Comparison of ENCODE assay signal across 10 cellular contexts in the genomic region with DNA sequence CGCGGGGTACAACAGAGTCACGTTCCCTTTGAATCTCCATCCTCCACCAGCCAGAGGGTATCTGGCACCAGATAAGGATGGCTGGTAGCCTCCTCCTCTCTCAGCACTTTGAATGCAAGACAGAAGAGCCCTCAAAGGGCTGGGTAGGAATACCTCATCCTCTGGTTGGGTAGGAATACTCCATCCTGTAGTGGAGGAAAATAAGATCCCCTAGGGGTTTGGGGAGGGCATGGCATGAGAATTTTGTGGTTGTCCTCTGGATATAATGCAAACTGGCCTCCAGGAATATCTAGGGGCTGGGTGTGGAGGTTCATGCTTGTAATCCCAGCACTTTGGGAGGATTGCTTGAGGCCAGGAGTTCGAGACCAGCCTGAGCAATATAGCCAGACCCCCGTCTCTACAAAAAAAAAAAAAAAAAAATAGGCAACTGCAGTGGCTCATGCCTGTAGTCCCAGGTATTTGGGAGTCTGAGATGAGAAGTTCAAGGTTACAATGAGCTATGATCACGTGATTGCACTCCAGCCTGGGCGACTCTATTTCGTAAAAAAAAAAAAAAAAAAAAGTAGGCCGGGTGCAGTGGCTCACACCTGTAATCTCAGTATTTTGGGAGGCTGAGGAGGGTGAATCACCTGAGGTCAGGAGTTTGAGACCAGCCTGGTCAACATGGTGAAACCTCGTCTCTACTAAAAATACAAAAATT. TPM values are rescaled to one million over a fixed set of nuclear protein-coding genes. Genes with fewer than 3 reads are reported as not detected.
A peak's percentile ranks its signal among the peaks of the same experiment; 100 is the strongest.
DNase-seq lines count a peak whose midpoint lies in the region; TF ChIP-seq lines count a peak whose summit lies in the region.
"Had no signal": no experiment of that assay in that cellular context is flagged by ENCODE, and none has a peak within 500 bp of the region (broad histone marks: within the 10 kb centered on the region; RNA-seq: fewer than 3 reads in every experiment).

No MANE protein-coding gene starts in this region.

- TF ChIP-seq CTCF in adrenal gland (IDR thresholded peaks at IDR 0.05), result peak in 2 of 6 experiments; percentile 10 to 13

- no peak for TF ChIP-seq POLR2A in adrenal gland (IDR thresholded peaks at IDR 0.05)

- H3K4me1 Mint-ChIP-seq in T-helper 2 cell treated with Interferon-gamma antibody and Interleukin-4, amounts not matched to agents 5 μg/mL and 100 μg/mL, for 36 hours (ENCODE audit: low read depth), result peaks cover 49% of the 10 kb centered on the region
- peaks cover 37 to 41% of the 10 kb centered on the region in 2 donors for H3K4me1 Mint-ChIP-seq in immature natural killer cell

- peak overlapping the region; percentile 88 for H3K4me3 Mint-ChIP-seq in T-helper 2 cell treated with Interferon-gamma antibody and Interleukin-4, amounts not matched to agents 5 μg/mL and 100 μg/mL, for 36 hours
- H3K4me3 Mint-ChIP-seq in immature natural killer cell, result peak overlapping the region in 4 of 5 donors; percentile 55 to 87 (median 81)

- 49 to 53% (median 52%) methylated on average over 10 of the region's 10 CpGs for WGBS in adrenal gland, 4 donors

- H3K4me1 ChIP-seq in adrenal gland (replicated peaks in 1 of 2) (peaks cover under 1 to 47% of the 10 kb centered on the region in 2 donors), subcutaneous abdominal adipose tissue (ENCODE audit: control insufficient read depth in 5 of 5, insufficient read depth in 5 of 5, low read length in 5 of 5) (peaks cover 24 to 84% (median 77%) of the 10 kb centered on the region in 5 donors)

- H3K27ac Mint-ChIP-seq in T-helper 2 cell treated with Interferon-gamma antibody and Interleukin-4, amounts not matched to agents 5 μg/mL and 100 μg/mL, for 36 hours, result peak overlapping the region; percentile 90
- no peak overlapping the region for H3K27ac Mint-ChIP-seq in immature natural killer cell

- POLR2A ChIA-PET in HEK293T (lab: Yijun Ruan, JAX), result no interaction called here

- H3K36me3 ChIP-seq in adrenal gland (replicated peaks in 1 of 2) (no peaks in the 10 kb centered on the region), subcutaneous abdominal adipose tissue (ENCODE audit: control insufficient read depth in 5 of 5, insufficient read depth in 5 of 5, low read length in 5 of 5) (peaks cover 0 to 9% (median 6%) of the 10 kb centered on the region in 5 donors)

- H3K4me3 ChIP-seq in adrenal gland (peak overlapping the region in 2 of 4 donors; percentile 22 to 60), subcutaneous abdominal adipose tissue (ENCODE audit: low read depth in 1 of 5, low read length in 5 of 5) (peak overlapping the region; percentile 80 to 98 (median 93))

- H3K9me3 Mint-ChIP-seq in T-helper 2 cell treated with Interferon-gamma antibody and Interleukin-4, amounts not matched to agents 5 μg/mL and 100 μg/mL, for 36 hours, result no peaks in the 10 kb centered on the region
- peaks cover 0 to 6% (median 1%) of the 10 kb centered on the region in 6 donors for H3K9me3 Mint-ChIP-seq in immature natural killer cell
- H3K9me3 Mint-ChIP-seq: stimulated activated naive CD8-positive, alpha-beta T cell treated with anti-CD3 and anti-CD28 coated beads, Interleukin-15, Interleukin-2, amounts not matched to agents 100 ng/mL and 50 ng/mL, for 24 hours had no signal

- intact Hi-C loops in adrenal gland (cut with DNase I), result loop anchor here in 1 of 2 donors (10.0 kb wide), 1 partner anchor 119 kb away; the partner anchor contains the start of gene CCR7

- no peaks in the 10 kb centered on the region for H3K9me3 ChIP-seq in adrenal gland (replicated peaks in 1 of 3)
- no peaks in the 10 kb centered on the region for H3K9me3 ChIP-seq in subcutaneous abdominal adipose tissue (ENCODE audit: control insufficient read depth in 5 of 5, low read length in 5 of 5)

- H3K27me3 Mint-ChIP-seq in T-helper 2 cell treated with Interferon-gamma antibody and Interleukin-4, amounts not matched to agents 5 μg/mL and 100 μg/mL, for 36 hours (ENCODE audit: low read depth), result peaks cover 2% of the 10 kb centered on the region
- H3K27me3 Mint-ChIP-seq in immature natural killer cell (ENCODE audit: low read depth in 3 of 3), result peaks cover 21 to 26% (median 26%) of the 10 kb centered on the region in 3 donors

- H3K36me3 Mint-ChIP-seq in T-helper 2 cell treated with Interferon-gamma antibody and Interleukin-4, amounts not matched to agents 5 μg/mL and 100 μg/mL, for 36 hours (ENCODE audit: low read depth), result peaks cover 21% of the 10 kb centered on the region
- no peaks in the 10 kb centered on the region for H3K36me3 Mint-ChIP-seq in immature natural killer cell

- H3K27me3 ChIP-seq in adrenal gland (no peaks in the 10 kb centered on the region), subcutaneous abdominal adipose tissue (ENCODE audit: control insufficient read depth in 5 of 5, insufficient read depth in 4 of 5, low read length in 5 of 5) (no peaks in the 10 kb centered on the region)

- CTCF ChIA-PET in HEK293T (lab: Yijun Ruan, JAX), result interaction anchor here (0.8 to 1.0 kb wide), 2 partner anchors 30 kb away, joined by 3 to 5 read pairs; no protein-coding TSS in a partner anchor

- peak overlapping the region; percentile 79 to 99 (median 84) for H3K9ac ChIP-seq in subcutaneous abdominal adipose tissue (ENCODE audit: low read length in 5 of 5)

- DNase-seq in T-helper 2 cell treated with Interferon-gamma antibody and Interleukin-4, amounts not matched to agents 5 μg/mL and 100 μg/mL, for 36 hours (ENCODE audit: low spot score), result no peak
- DNase-seq in T-helper 2 cell, result no peak
- DNase-seq in adrenal gland, result no peak
- no peak for DNase-seq in immature natural killer cell
- DNase-seq in effector CD4-positive, alpha-beta T cell, result no peak
- DNase-seq in HEK293T (ENCODE audit: extremely low spot score), result no peak
- no peak for DNase-seq in HUDEP-2 (lab: John Stamatoyannopoulos, UW; ENCODE audit: unreplicated experiment in 76 of 76)
- DNase-seq: amygdala had no signal

- H3K27ac ChIP-seq in adrenal gland (peak overlapping the region in 4 of 5 donors; percentile 54 to 88 (median 73)), subcutaneous abdominal adipose tissue (ENCODE audit: low read depth, low read length) (peak overlapping the region; percentile 94)

TF ChIP-seq in HEK293T, 16 proteins besides CTCF, POLR2A, EP300 and RAD21:
- no peak for TF ChIP-seq ZNF384 (IDR thresholded peaks at IDR 0.05)
- no peak for TF ChIP-seq ARNT (IDR thresholded peaks at IDR 0.05)
- no peak for TF ChIP-seq SP1 (IDR thresholded peaks at IDR 0.05)
- TF ChIP-seq L3MBTL2 (conservative IDR thresholded peaks at IDR 0.05), result no peak
- TF ChIP-seq ELF4 (IDR thresholded peaks at IDR 0.05), result no peak
- no peak for TF ChIP-seq CTBP1 (IDR thresholded peaks at IDR 0.05; ENCODE audit: borderline replicate concordance)
- no peak for TF ChIP-seq BHLHE40 (IDR thresholded peaks at IDR 0.05; ENCODE audit: borderline replicate concordance)
- TF ChIP-seq FOXK2 (IDR thresholded peaks at IDR 0.05), result no peak
- no peak for TF ChIP-seq FOXM1 (IDR thresholded peaks at IDR 0.05; ENCODE audit: borderline replicate concordance)
- no peak for TF ChIP-seq HDGF (IDR thresholded peaks at IDR 0.05; ENCODE audit: borderline replicate concordance)
- TF ChIP-seq TARDBP (IDR thresholded peaks at IDR 0.05), result no peak
- TF ChIP-seq NFRKB (IDR thresholded peaks at IDR 0.05), result no peak
- no peak for TF ChIP-seq LEF1 (IDR thresholded peaks at IDR 0.05; ENCODE audit: borderline replicate concordance)
- TF ChIP-seq, protein P1, sequence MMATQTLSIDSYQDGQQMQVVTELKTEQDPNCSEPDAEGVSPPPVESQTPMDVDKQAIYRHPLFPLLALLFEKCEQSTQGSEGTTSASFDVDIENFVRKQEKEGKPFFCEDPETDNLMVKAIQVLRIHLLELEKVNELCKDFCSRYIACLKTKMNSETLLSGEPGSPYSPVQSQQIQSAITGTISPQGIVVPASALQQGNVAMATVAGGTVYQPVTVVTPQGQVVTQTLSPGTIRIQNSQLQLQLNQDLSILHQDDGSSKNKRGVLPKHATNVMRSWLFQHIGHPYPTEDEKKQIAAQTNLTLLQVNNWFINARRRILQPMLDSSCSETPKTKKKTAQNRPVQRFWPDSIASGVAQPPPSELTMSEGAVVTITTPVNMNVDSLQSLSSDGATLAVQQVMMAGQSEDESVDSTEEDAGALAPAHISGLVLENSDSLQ (IDR thresholded peaks at IDR 0.05), result no peak
- TF ChIP-seq FOXA1 (IDR thresholded peaks at IDR 0.05), result no peak

RNA-seq across cellular contexts. Expression of gene IGFBP4, which starts 2.7 kb away (rescaled TPM):
- 100 to 1,000 TPM; 185 to 458 (median 280) TPM for total RNA-seq in adrenal gland
- 100 to 1,000 TPM; 126 to 335 (median 276) TPM for polyA plus RNA-seq in adrenal gland
- 10 to 100 TPM; 22.3 to 41.7 (median 36.2) TPM for polyA plus RNA-seq in immature natural killer cell

RNA-seq across cellular contexts. Expression of gene TOP2A, which starts 28.2 kb away (rescaled TPM):
- 1 to 10 TPM; 1.9 to 6.2 (median 3.9) TPM for total RNA-seq in adrenal gland
- polyA plus RNA-seq in adrenal gland (1 to 10 TPM in 2 of 3 donors, under 1 TPM in 1; 0.32 to 3.9 (median 1.2) TPM), immature natural killer cell (1 to 10 TPM in 2 of 3 donors, under 1 TPM in 1; 0.80 to 2.4 (median 2.2) TPM)

RNA-seq across cellular contexts. Expression of gene TNS4, which starts 55.5 kb away (rescaled TPM):
- under 1 TPM in 3 of 8 donors, not detected in 5; 0.11 to 0.32 (median 0.14) TPM for total RNA-seq in adrenal gland
- under 1 TPM in 2 of 3 donors, not detected in 1; 0.07 to 0.08 TPM for polyA plus RNA-seq in adrenal gland
- polyA plus RNA-seq in immature natural killer cell, result under 1 TPM in 1 of 3 donors, not detected in 2; 0.12 TPM
